In the genomic region with DNA sequence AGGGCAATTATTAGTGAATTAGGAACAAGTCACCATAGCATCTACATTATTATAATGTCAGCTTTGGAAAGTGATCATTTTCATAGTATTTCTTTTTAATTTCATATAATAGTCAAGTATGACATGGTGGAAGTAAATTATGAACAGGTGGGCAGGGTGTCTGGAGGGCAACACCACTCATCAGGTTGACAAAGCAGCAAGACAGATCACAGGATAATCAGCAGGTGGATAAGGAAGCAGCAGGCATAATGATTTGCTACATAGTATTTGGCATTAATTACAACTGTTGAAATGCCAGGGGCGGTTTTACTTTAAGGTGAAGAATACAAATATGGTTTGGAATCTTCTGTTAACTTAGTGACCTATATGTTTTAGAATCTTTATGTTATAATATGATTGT, we compare ENCODE assay signal across 13 cellular contexts.
"Had no signal": no experiment of that assay in that cellular context is flagged by ENCODE, and none has a peak within 500 bp of the region (broad histone marks: within the 10 kb centered on the region; RNA-seq: fewer than 3 reads in every experiment).

No MANE protein-coding gene starts in this region.

- DNase-seq: activated CD4-positive, alpha-beta T cell treated with anti-CD3 and anti-CD28 coated beads, Interleukin-2, amount 10 ng/mL, durations not matched to agents 7 days and 5 days; activated CD4-positive, CD25-positive, alpha-beta regulatory T cell; activated CD8-positive, alpha-beta memory T cell treated with anti-CD3 and anti-CD28 coated beads for 24 hours; activated naive CD4-positive, alpha-beta T cell treated with anti-CD3 and anti-CD28 coated beads, Interleukin-2, amount 50 U/mL, for 16 hours; activated T-cell treated with anti-CD3 and anti-CD28 coated beads for 4 hours; adrenal gland; body of pancreas; kidney; left ventricle myocardium inferior; mesendoderm; psoas muscle; right lobe of liver had no signal

- FAIRE-seq: kidney had no signal

- ATAC-seq: body of pancreas; psoas muscle; right lobe of liver; stimulated activated memory B cell treated with anti-CD40 and anti-IgM and Interleukin-4, amounts not matched to agents 10 μg/mL and 1 μg/mL and 100 μg/mL, for 72 hours had no signal
